Comparison of ENCODE assay signal across 10 cellular contexts in genomic region chr14:55297611-55298323, GRCh38. TPM values are rescaled to one million over a fixed set of nuclear protein-coding genes. Genes with fewer than 3 reads are reported as not detected.
A peak's percentile ranks its signal among the peaks of the same experiment; 100 is the strongest.
DNase-seq lines count a peak whose midpoint lies in the region; ATAC-seq and TF ChIP-seq lines count a peak whose summit lies in the region.
"Had no signal": no experiment of that assay in that cellular context is flagged by ENCODE, and none has a peak within 500 bp of the region (broad histone marks: within the 10 kb centered on the region; RNA-seq: fewer than 3 reads in every experiment).

No MANE protein-coding gene starts in this region.

- DNase-seq in MCF 10A (ENCODE audit: unreplicated experiment) (peak; percentile 84), kidney glomerular epithelial cell (lab: John Stamatoyannopoulos, UW) (no peak), SW480 (ENCODE audit: low spot score) (no peak), cortex of kidney (lab: John Stamatoyannopoulos, UW) (no peak)

- no peak overlapping the region for H2AFZ ChIP-seq in parathyroid adenoma

- TF ChIP-seq EP300 in Ishikawa (IDR thresholded peaks at IDR 0.05; ENCODE audit: borderline replicate concordance) = no peak

- H3K36me3 Mint-ChIP-seq in MCF 10A (ENCODE audit: insufficient read depth, unreplicated experiment) = peaks cover 6% of the 10 kb centered on the region

- POLR2A ChIA-PET in MCF 10A (lab: Yijun Ruan, JAX) = interaction anchor here (0.6 to 2.2 kb wide), 7 partner anchors 11 to 195 kb away, joined by 3 to 11 read pairs (median 3); no protein-coding TSS in a partner anchor

- ATAC-seq in GM18868 (IDR thresholded peaks at IDR 0.05; ENCODE audit: unreplicated experiment) = peak; percentile 61
- ATAC-seq in GM18505 (IDR thresholded peaks at IDR 0.05; ENCODE audit: unreplicated experiment) = no peak

- peaks cover 24% of the 10 kb centered on the region for H3K4me1 Mint-ChIP-seq in MCF 10A (ENCODE audit: insufficient read depth, unreplicated experiment)

- TF ChIP-seq RAD21 in Ishikawa (IDR thresholded peaks at IDR 0.05; ENCODE audit: low read depth) = peak; percentile 18; the same call in 1 of the 2 replicates

- no peaks in the 10 kb centered on the region for H3K9me3 Mint-ChIP-seq in MCF 10A (ENCODE audit: unreplicated experiment)
- H3K9me3 Mint-ChIP-seq: brain had no signal

- no peaks in the 10 kb centered on the region for H3K27me3 ChIP-seq in parathyroid adenoma (ENCODE audit: control insufficient read depth, insufficient read depth, low read length)

- peak; percentile 28 for TF ChIP-seq CTCF in MCF 10A (IDR thresholded peaks at IDR 0.05; ENCODE audit: unreplicated experiment)
- TF ChIP-seq CTCF in parathyroid adenoma (IDR thresholded peaks at IDR 0.05) = peak; percentile 27

- H3K4me2 ChIP-seq in parathyroid adenoma (ENCODE audit: low read length) = no peak overlapping the region

- H3K27ac ChIP-seq in parathyroid adenoma = no peak overlapping the region
- H3K27ac ChIP-seq: SK-N-MC had no signal

- H3K4me1 ChIP-seq in parathyroid adenoma = peaks cover 5% of the 10 kb centered on the region

- no peaks in the 10 kb centered on the region for H3K9me3 ChIP-seq in parathyroid adenoma (ENCODE audit: control insufficient read depth, low read length)

- BruUV-seq in MCF 10A (replicated peaks; lab: Mats Ljungman, UMichigan) = no TSS peak

- CTCF ChIA-PET in MCF 10A (lab: Yijun Ruan, JAX) = interaction anchor here (0.5 to 1.2 kb wide), 13 partner anchors 20 to 924 kb away, joined by 3 to 10 read pairs (median 3); partner anchors contain the start of gene FBXO34

- H3K27ac Mint-ChIP-seq in MCF 10A (ENCODE audit: low read depth, unreplicated experiment) = peak overlapping the region; percentile 71
- H3K27ac Mint-ChIP-seq: brain had no signal

- H3K9ac ChIP-seq in parathyroid adenoma = no peak overlapping the region

- no peak overlapping the region for H3K4me3 ChIP-seq in parathyroid adenoma (ENCODE audit: low read depth, low read length)
- H3K4me3 ChIP-seq: SK-N-MC had no signal

- intact Hi-C loops in MCF 10A (cut with micrococcal nuclease) = no loop called here

- H3K4me3 Mint-ChIP-seq in MCF 10A (ENCODE audit: unreplicated experiment) = peak overlapping the region; percentile 66
- H3K4me3 Mint-ChIP-seq: brain had no signal

- TF ChIP-seq POLR2A in GM18505 (IDR thresholded peaks at IDR 0.05; ENCODE audit: borderline replicate concordance, extremely low read depth, insufficient read depth, insufficient read length) = no peak

- H3K27me3 Mint-ChIP-seq in MCF 10A (ENCODE audit: insufficient read depth, unreplicated experiment) = no peaks in the 10 kb centered on the region
- H3K27me3 Mint-ChIP-seq: brain had no signal

- peaks cover 41% of the 10 kb centered on the region for H3K79me2 ChIP-seq in parathyroid adenoma

- no peaks in the 10 kb centered on the region for H3K36me3 ChIP-seq in parathyroid adenoma (ENCODE audit: control insufficient read depth, insufficient read depth, low read length)

TF ChIP-seq in Ishikawa, 13 proteins besides CTCF, POLR2A, EP300 and RAD21:
- TF ChIP-seq FOXM1 (IDR thresholded peaks at IDR 0.05; ENCODE audit: borderline replicate concordance, low read depth) (no peak), REST (IDR thresholded peaks at IDR 0.05; ENCODE audit: low read depth) (no peak), TCF12 (IDR thresholded peaks at IDR 0.05; ENCODE audit: low read depth) (no peak), NFIC (IDR thresholded peaks at IDR 0.05) (peak; percentile 63), YY1 (IDR thresholded peaks at IDR 0.05; ENCODE audit: low read depth) (no peak), CEBPB (IDR thresholded peaks at IDR 0.05) (no peak)

RNA-seq across cellular contexts. Expression of gene FBXO34, which starts 26.5 kb away (rescaled TPM):
- 12.0 and 13.7 TPM in 2 replicates for total RNA-seq in MCF 10A (2022)
